Comparison of ENCODE assay signal across 20 cellular contexts in the genomic region with DNA sequence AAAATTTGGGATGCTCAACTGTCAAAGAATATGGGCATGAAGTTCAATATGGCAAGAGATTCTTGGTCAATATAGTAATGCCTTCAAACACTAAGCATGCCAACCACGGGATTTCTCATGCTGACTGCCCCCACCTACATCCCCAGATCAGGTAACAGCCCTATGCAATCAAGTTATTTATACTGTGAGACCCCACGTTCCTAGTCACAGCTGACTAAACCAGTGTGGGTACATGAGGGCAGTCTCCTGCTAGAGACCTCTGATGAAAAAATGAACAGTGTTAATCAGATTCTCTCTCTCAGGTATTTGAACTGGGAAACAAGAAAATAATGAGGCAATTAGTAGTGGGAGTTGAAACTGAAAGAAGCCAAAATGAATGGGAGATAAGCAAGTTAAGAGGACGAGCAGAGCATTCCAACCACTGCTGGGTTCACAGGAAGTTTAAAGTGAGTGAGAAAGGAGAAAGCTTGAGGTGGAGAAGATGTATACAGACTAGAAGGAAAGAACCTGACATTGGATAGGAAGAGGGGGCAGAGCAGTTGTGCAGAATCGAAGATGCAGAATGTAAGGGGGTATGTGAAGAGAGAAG.
DNase-seq lines count a peak whose midpoint lies in the region; ATAC-seq, FAIRE-seq and TF ChIP-seq lines count a peak whose summit lies in the region.
"Had no signal": no experiment of that assay in that cellular context is flagged by ENCODE, and none has a peak within 500 bp of the region (broad histone marks: within the 10 kb centered on the region; RNA-seq: fewer than 3 reads in every experiment).

No MANE protein-coding gene starts in this region.

- H3K9me3 Mint-ChIP-seq in neural crest cell, result no peaks in the 10 kb centered on the region
- H3K9me3 Mint-ChIP-seq: CD4-positive, CD25-positive, alpha-beta regulatory T cell had no signal

- no peaks in the 10 kb centered on the region for H3K27me3 Mint-ChIP-seq in neural crest cell (ENCODE audit: low read depth)
- H3K27me3 Mint-ChIP-seq: CD4-positive, CD25-positive, alpha-beta regulatory T cell had no signal

- peak; percentile 47 for FAIRE-seq in GM18507 (lab: Jason Lieb, UNC)

- no peaks in the 10 kb centered on the region for H3K9me3 ChIP-seq in HUES64 (ENCODE audit: insufficient read depth, low read depth, low read length)
- H3K9me3 ChIP-seq: MG63 had no signal

- TF ChIP-seq CTCF in choroid plexus epithelial cell (conservative IDR thresholded peaks at IDR 0.05; ENCODE audit: low read depth, low read length) (no peak), neural crest cell (conservative IDR thresholded peaks at IDR 0.05) (no peak)

- no peak for DNase-seq in GM18507 (ENCODE audit: extremely low spot score, insufficient read length, low read depth)
- DNase-seq in choroid plexus epithelial cell (ENCODE audit: low read depth), result peak; percentile 27
- DNase-seq in neural crest cell (ENCODE audit: low read depth, low spot score), result no peak
- DNase-seq in NCI-H146 treated with DMSO at 0.1 percent for 48 hours (lab: John Stamatoyannopoulos, UW; ENCODE audit: unreplicated experiment), result no peak
- DNase-seq in activated CD8-positive, alpha-beta memory T cell treated with anti-CD3 and anti-CD28 coated beads for 24 hours, result no peak
- DNase-seq: ACHN; Calu3; CD4-positive, CD25-positive, alpha-beta regulatory T cell; HCEC 1CT; MG63; NCI-H1092 treated with DMSO at 0.1 percent for 48 hours; NCI-H187; NCI-H446 treated with DMSO at 0.1 percent for 48 hours; NCI-H774 had no signal

- H3K9ac ChIP-seq in HUES64 (ENCODE audit: low read depth, low read length), result no peak overlapping the region

- 0 out of 2 replicates have a peak, but pooled peaks cover 5% of the 10 kb centered on the region for H3K36me3 ChIP-seq in HUES64 (ENCODE audit: insufficient read depth, low read length)
- H3K36me3 ChIP-seq: MG63 had no signal

- no peak for ATAC-seq in GM18909 (IDR thresholded peaks at IDR 0.05; ENCODE audit: poor library complexity, unreplicated experiment)
- ATAC-seq in HG02970 (IDR thresholded peaks at IDR 0.05; ENCODE audit: low FRiP score, unreplicated experiment), result no peak
- ATAC-seq: Right ventricle myocardium inferior had no signal

- peaks cover 8% of the 10 kb centered on the region for H3K36me3 Mint-ChIP-seq in neural crest cell (ENCODE audit: low read depth)

- no peaks in the 10 kb centered on the region for H3K27me3 ChIP-seq in HUES64 (ENCODE audit: insufficient read depth, low read length)
- H3K27me3 ChIP-seq: MG63 had no signal

- H3K4me3 ChIP-seq in HUES64 (ENCODE audit: low read length), result no peak overlapping the region
- no peak overlapping the region for H3K4me3 ChIP-seq in choroid plexus epithelial cell (ENCODE audit: low read depth, low read length)
- H3K4me3 ChIP-seq: MG63, SK-N-MC had no signal

- H3K4me1 ChIP-seq in HUES64 (ENCODE audit: insufficient read depth, low read length), result peaks cover 50% of the 10 kb centered on the region

- 75% methylated on average over 4 of the region's 4 CpGs for WGBS in HUES64

- H3K27ac Mint-ChIP-seq in neural crest cell (ENCODE audit: unreplicated experiment), result peak overlapping the region; percentile 6

- H3K4me3 Mint-ChIP-seq in neural crest cell, result no peak overlapping the region
- H3K4me3 Mint-ChIP-seq: CD4-positive, CD25-positive, alpha-beta regulatory T cell had no signal

- no peaks in the 10 kb centered on the region for H3K4me1 Mint-ChIP-seq in neural crest cell

- peak overlapping the region; percentile 36; the same call in 1 of the 2 replicates for H3K27ac ChIP-seq in HUES64 (ENCODE audit: low read depth, low read length)
- H3K27ac ChIP-seq: HL-60, SK-N-MC had no signal
